Comparison of ENCODE assay signal across 8 cellular contexts in the genomic region with DNA sequence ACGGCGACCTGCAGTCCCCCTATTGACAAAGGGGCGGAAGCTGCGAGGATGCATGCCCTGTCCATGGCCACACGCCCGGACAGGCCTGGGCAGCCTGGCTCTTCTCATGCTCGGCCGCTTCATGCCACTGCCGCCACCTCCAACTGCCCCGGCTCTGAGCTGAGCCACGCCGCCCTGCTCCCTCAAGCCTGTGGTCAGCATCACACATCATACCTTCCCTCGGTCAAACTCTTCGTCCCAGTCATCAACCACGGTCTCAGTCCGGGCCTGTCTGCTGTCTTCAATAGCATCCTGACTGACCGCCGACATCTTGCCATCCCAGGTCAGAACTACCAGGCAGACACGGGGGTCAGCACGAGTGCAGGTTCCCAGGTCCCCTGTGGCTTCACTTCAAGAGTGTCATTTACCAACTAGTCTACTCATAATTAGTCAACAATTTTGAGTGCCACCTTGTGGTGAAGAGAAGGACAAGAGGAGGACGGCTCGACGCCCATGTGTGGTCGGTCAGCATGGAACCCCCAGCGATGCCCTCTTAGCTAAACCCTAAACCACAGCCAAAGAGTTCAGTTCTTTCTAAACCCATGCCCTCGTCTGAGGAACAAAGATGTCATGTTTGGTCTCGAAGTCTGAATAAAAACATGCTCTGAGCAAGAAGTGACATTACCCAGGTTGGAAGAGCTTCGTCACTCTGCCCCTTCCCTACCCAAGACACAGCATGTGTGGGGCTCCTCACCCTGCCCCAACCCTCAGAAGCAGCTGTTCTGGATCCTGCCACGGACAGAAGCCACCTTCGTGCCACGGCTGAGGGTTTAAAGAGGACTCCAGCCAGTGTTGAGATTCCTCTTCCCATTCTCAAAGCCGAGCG. TPM values are rescaled to one million over a fixed set of nuclear protein-coding genes. Genes with fewer than 3 reads are reported as not detected.
DNase-seq lines count a peak whose midpoint lies in the region; ATAC-seq and TF ChIP-seq lines count a peak whose summit lies in the region.

No MANE protein-coding gene starts in this region.

- no peaks in the 10 kb centered on the region for H3K27me3 ChIP-seq in breast epithelium
- H3K27me3 ChIP-seq in mesendoderm (ENCODE audit: insufficient read depth, low read length, poor library complexity): no peaks in the 10 kb centered on the region
- no peaks in the 10 kb centered on the region for H3K27me3 ChIP-seq in tibial artery

- H4K8ac ChIP-seq in mesendoderm (ENCODE audit: low read depth, low read length): no peak overlapping the region

- H2AK5ac ChIP-seq in mesendoderm (ENCODE audit: low read length): no peak overlapping the region

- no peak overlapping the region for H3K4me3 ChIP-seq in breast epithelium
- no peak overlapping the region for H3K4me3 ChIP-seq in mesendoderm (ENCODE audit: low read length)
- H3K4me3 ChIP-seq in tibial artery: no peak overlapping the region

- H3K23ac ChIP-seq in mesendoderm (ENCODE audit: low read length): no peak overlapping the region

- TF ChIP-seq CTCF in breast epithelium (IDR thresholded peaks at IDR 0.05): peak in 2 of 3 donors; percentile 30 to 32
- TF ChIP-seq CTCF in tibial artery (IDR thresholded peaks at IDR 0.05): peak in 1 of 2 experiments; percentile 24

- peak overlapping the region in 1 of 2 donors; percentile 19 for H3K27ac ChIP-seq in breast epithelium
- H3K27ac ChIP-seq in mesendoderm (ENCODE audit: low read depth, low read length): no peak overlapping the region
- H3K27ac ChIP-seq in tibial artery: no peak overlapping the region

- H3K18ac ChIP-seq in mesendoderm (ENCODE audit: low read length): no peak overlapping the region

- H2BK5ac ChIP-seq in mesendoderm (ENCODE audit: low read length): no peak overlapping the region

- H3K79me1 ChIP-seq in mesendoderm (ENCODE audit: low read length): peaks cover 3% of the 10 kb centered on the region

- no peak for ATAC-seq in GM19452 (IDR thresholded peaks at IDR 0.05; ENCODE audit: unreplicated experiment)

- H3K36me3 ChIP-seq in breast epithelium: no peaks in the 10 kb centered on the region
- peaks cover 24% of the 10 kb centered on the region for H3K36me3 ChIP-seq in mesendoderm (ENCODE audit: control insufficient read depth, insufficient read depth, low read length)
- H3K36me3 ChIP-seq in tibial artery: peaks cover 72 to 88% (median 85%) of the 10 kb centered on the region in 3 donors

- H2BK15ac ChIP-seq in mesendoderm (replicated peaks; ENCODE audit: low read depth): no peak overlapping the region

- H3K4me2 ChIP-seq in mesendoderm (ENCODE audit: low read length): no peak overlapping the region

- TF ChIP-seq POLR2A in breast epithelium (IDR thresholded peaks at IDR 0.05): no peak

- no peak overlapping the region for H3K56ac ChIP-seq in mesendoderm (ENCODE audit: low read length)

- intact Hi-C loops in breast epithelium (cut with DNase I; ENCODE audit: low total_unique reads) (no loop called here), tibial artery (cut with DNase I; ENCODE audit: low total_unique reads) (no loop called here)

- H3K9ac ChIP-seq in mesendoderm (ENCODE audit: low read length): no peak overlapping the region

- DNase-seq in NCI-H2196 (lab: John Stamatoyannopoulos, UW; ENCODE audit: unreplicated experiment) (peak; percentile 56), NCI-H2196 treated with DMSO at 0.1 percent for 48 hours (lab: John Stamatoyannopoulos, UW; ENCODE audit: unreplicated experiment) (no peak), NAMALWA (ENCODE audit: low spot score) (peak; percentile 56), breast epithelium (ENCODE audit: low spot score in 2 of 2) (no peak), mesendoderm (peak; percentile 31), tibial artery (no peak)
- DNase-seq in activated CD4-positive, CD25-positive, alpha-beta regulatory T cell (lab: John Stamatoyannopoulos, UW): no peak

- no peaks in the 10 kb centered on the region for H3K79me2 ChIP-seq in mesendoderm (ENCODE audit: control insufficient read depth, insufficient read depth, low read length)

- no peak overlapping the region for H2BK120ac ChIP-seq in mesendoderm (ENCODE audit: low read depth, low read length)

- no peaks in the 10 kb centered on the region for H3K4me1 ChIP-seq in breast epithelium
- H3K4me1 ChIP-seq in mesendoderm (ENCODE audit: control insufficient read depth, low read depth, low read length): no peaks in the 10 kb centered on the region
- H3K4me1 ChIP-seq in tibial artery: no peaks in the 10 kb centered on the region

- H3K9me3 ChIP-seq in breast epithelium: no peaks in the 10 kb centered on the region
- H3K9me3 ChIP-seq in tibial artery: no peaks in the 10 kb centered on the region

- no CpG with 5 or more reads among the region's 33 CpGs for WGBS in mesendoderm (ENCODE audit: extremely low coverage, insufficient coverage, low lambda C conversion rate)

- no peak overlapping the region for H3K4ac ChIP-seq in mesendoderm (ENCODE audit: low read depth, low read length)

- no peak overlapping the region for H4K5ac ChIP-seq in mesendoderm (ENCODE audit: low read length)

RNA-seq across cellular contexts. Expression of gene CYTH1, which starts 16.9 kb away (rescaled TPM):
- 10 to 100 TPM; 49.5 to 64.8 (median 50.7) TPM for total RNA-seq in breast epithelium
- 6.8 TPM for polyA plus RNA-seq in mesendoderm (2013, experiment 1 of 2)
- polyA plus RNA-seq in mesendoderm (2013, experiment 2 of 2): 6.3 TPM

RNA-seq across cellular contexts. Expression of gene USP36, which starts 41.7 kb away (rescaled TPM):
- total RNA-seq in breast epithelium: 10 to 100 TPM; 50.2 to 58.8 (median 55.4) TPM
- polyA plus RNA-seq in mesendoderm (2013, experiment 1 of 2): 51.3 TPM
- 53.0 TPM for polyA plus RNA-seq in mesendoderm (2013, experiment 2 of 2)

Comparison
In these comparisons a context has a peak if more than half of its experiments do, and no peak if none do; other contexts are left out.
1. DNase-seq: peak in NCI-H2196 (single experiment), NAMALWA (single experiment) and mesendoderm (single experiment); none in NCI-H2196 treated with DMSO at 0.1 percent for 48 hours (single experiment), breast epithelium (0 of 2), tibial artery (0 of 2) and activated CD4-positive, CD25-positive, alpha-beta regulatory T cell (0 of 4).